Comparison of ENCODE assay signal across 15 cellular contexts in genomic region chr1:170807432-170807831, GRCh38.
DNase-seq lines count a peak whose midpoint lies in the region; ATAC-seq, FAIRE-seq and TF ChIP-seq lines count a peak whose summit lies in the region.
"Had no signal": no experiment of that assay in that cellular context is flagged by ENCODE, and none has a peak within 500 bp of the region (broad histone marks: within the 10 kb centered on the region; RNA-seq: fewer than 3 reads in every experiment).

No MANE protein-coding gene starts in this region.

- H3K27ac ChIP-seq in CD8-positive, alpha-beta T cell (ENCODE audit: low read depth, low read length) = no peak overlapping the region
- H3K27ac ChIP-seq: neutrophil, upper lobe of right lung had no signal

- no peaks in the 10 kb centered on the region for H3K4me1 Mint-ChIP-seq in endothelial cell (ENCODE audit: unreplicated experiment)
- no peaks in the 10 kb centered on the region for H3K4me1 Mint-ChIP-seq in CD8-positive, alpha-beta T cell (ENCODE audit: low read depth)
- H3K4me1 Mint-ChIP-seq: memory B cell had no signal

- H3K36me3 Mint-ChIP-seq in endothelial cell (ENCODE audit: low read depth, unreplicated experiment) = no peaks in the 10 kb centered on the region
- H3K36me3 Mint-ChIP-seq in CD8-positive, alpha-beta T cell = no peaks in the 10 kb centered on the region
- H3K36me3 Mint-ChIP-seq: memory B cell had no signal

- no peak for TF ChIP-seq CTCF in bronchial epithelial cell (IDR thresholded peaks at IDR 0.05; ENCODE audit: insufficient read depth, low read length, severe bottlenecking)
- no peak for TF ChIP-seq CTCF in endothelial cell (IDR thresholded peaks at IDR 0.05; ENCODE audit: unreplicated experiment)
- TF ChIP-seq CTCF in CD8-positive, alpha-beta T cell (IDR thresholded peaks at IDR 0.05) = no peak

- no peaks in the 10 kb centered on the region for H3K9me3 Mint-ChIP-seq in endothelial cell (ENCODE audit: unreplicated experiment)
- H3K9me3 Mint-ChIP-seq in CD8-positive, alpha-beta T cell = no peaks in the 10 kb centered on the region
- H3K9me3 Mint-ChIP-seq: memory B cell had no signal

- no peak for FAIRE-seq in bronchial epithelial cell (lab: Jason Lieb, UNC)

- ATAC-seq in CD8-positive, alpha-beta T cell = no peak
- ATAC-seq in GM19395 (IDR thresholded peaks at IDR 0.05; ENCODE audit: unreplicated experiment) = no peak

- no peaks in the 10 kb centered on the region for H3K36me3 ChIP-seq in bronchial epithelial cell (ENCODE audit: control insufficient read depth, insufficient read depth, low read length)
- H3K36me3 ChIP-seq in CD8-positive, alpha-beta T cell (ENCODE audit: insufficient read depth, low read length) = no peaks in the 10 kb centered on the region
- H3K36me3 ChIP-seq: neutrophil, upper lobe of right lung had no signal

- CTCF ChIA-PET in CD8-positive, alpha-beta T cell (lab: Charles Lee) = no interaction called here

- intact Hi-C loops in CD8-positive, alpha-beta T cell (cut with DNase I, micrococcal nuclease) = no loop called here

- H3K27me3 Mint-ChIP-seq in endothelial cell (ENCODE audit: unreplicated experiment) = no peaks in the 10 kb centered on the region
- H3K27me3 Mint-ChIP-seq in CD8-positive, alpha-beta T cell (ENCODE audit: low read depth) = peaks cover 8% of the 10 kb centered on the region

- H3K27me3 ChIP-seq in bronchial epithelial cell (ENCODE audit: control insufficient read depth, insufficient read depth, low read length) = no peaks in the 10 kb centered on the region
- no peaks in the 10 kb centered on the region for H3K27me3 ChIP-seq in CD8-positive, alpha-beta T cell (ENCODE audit: insufficient read depth, low read length)
- H3K27me3 ChIP-seq: neutrophil, upper lobe of right lung had no signal

- H3K9me3 ChIP-seq in CD8-positive, alpha-beta T cell (ENCODE audit: low read length) = no peaks in the 10 kb centered on the region
- H3K9me3 ChIP-seq: neutrophil, upper lobe of right lung had no signal

- no peaks in the 10 kb centered on the region for H3K4me1 ChIP-seq in CD8-positive, alpha-beta T cell (ENCODE audit: insufficient read depth, low read length)
- H3K4me1 ChIP-seq: upper lobe of right lung had no signal

- POLR2A ChIA-PET in CD8-positive, alpha-beta T cell (lab: Charles Lee) = no interaction called here

- H3K27ac Mint-ChIP-seq in endothelial cell (ENCODE audit: unreplicated experiment) = no peak overlapping the region
- H3K27ac Mint-ChIP-seq in CD8-positive, alpha-beta T cell = no peak overlapping the region
- H3K27ac Mint-ChIP-seq: memory B cell had no signal

- H3K4me3 ChIP-seq in bronchial epithelial cell (ENCODE audit: low read depth, low read length) = no peak overlapping the region
- H3K4me3 ChIP-seq in CD8-positive, alpha-beta T cell (ENCODE audit: low read depth, low read length) = no peak overlapping the region
- H3K4me3 ChIP-seq: upper lobe of right lung had no signal

- no peak overlapping the region for H3K4me3 Mint-ChIP-seq in endothelial cell (ENCODE audit: unreplicated experiment)
- H3K4me3 Mint-ChIP-seq in CD8-positive, alpha-beta T cell = no peak overlapping the region
- H3K4me3 Mint-ChIP-seq: memory B cell had no signal

- DNase-seq in AG08396 (ENCODE audit: low spot score) (peak; percentile 35), M059J (ENCODE audit: low read depth) (peak; percentile 67), bronchial epithelial cell (ENCODE audit: low read depth) (peak; percentile 50), kidney tubule cell (ENCODE audit: low spot score) (peak; percentile 63), endothelial cell (ENCODE audit: low spot score) (no peak)
- DNase-seq in CD8-positive, alpha-beta T cell = no peak
- DNase-seq in stimulated activated CD4-positive, alpha-beta T cell treated with anti-CD3 and anti-CD28 coated beads, Interleukin-4, amount 100 ng/mL, for 24 hours = no peak
- DNase-seq: activated CD4-positive, alpha-beta T cell treated with anti-CD3 and anti-CD28 coated beads for 1 hour; activated T-cell treated with anti-CD3 and anti-CD28 coated beads, Interleukin-2, amount 50 U/mL, for 48 hours; anterior cingulate cortex; NCI-H2107; upper lobe of right lung had no signal

Comparison
In these comparisons a context has a peak if more than half of its experiments do, and no peak if none do; other contexts are left out.
1. DNase-seq: peak in AG08396 (single experiment), M059J (single experiment), bronchial epithelial cell (single experiment) and kidney tubule cell (single experiment); none in endothelial cell (single experiment), CD8-positive, alpha-beta T cell (0 of 7) and stimulated activated CD4-positive, alpha-beta T cell treated with anti-CD3 and anti-CD28 coated beads, Interleukin-4, amount 100 ng/mL, for 24 hours (single experiment).